In the genomic region with DNA sequence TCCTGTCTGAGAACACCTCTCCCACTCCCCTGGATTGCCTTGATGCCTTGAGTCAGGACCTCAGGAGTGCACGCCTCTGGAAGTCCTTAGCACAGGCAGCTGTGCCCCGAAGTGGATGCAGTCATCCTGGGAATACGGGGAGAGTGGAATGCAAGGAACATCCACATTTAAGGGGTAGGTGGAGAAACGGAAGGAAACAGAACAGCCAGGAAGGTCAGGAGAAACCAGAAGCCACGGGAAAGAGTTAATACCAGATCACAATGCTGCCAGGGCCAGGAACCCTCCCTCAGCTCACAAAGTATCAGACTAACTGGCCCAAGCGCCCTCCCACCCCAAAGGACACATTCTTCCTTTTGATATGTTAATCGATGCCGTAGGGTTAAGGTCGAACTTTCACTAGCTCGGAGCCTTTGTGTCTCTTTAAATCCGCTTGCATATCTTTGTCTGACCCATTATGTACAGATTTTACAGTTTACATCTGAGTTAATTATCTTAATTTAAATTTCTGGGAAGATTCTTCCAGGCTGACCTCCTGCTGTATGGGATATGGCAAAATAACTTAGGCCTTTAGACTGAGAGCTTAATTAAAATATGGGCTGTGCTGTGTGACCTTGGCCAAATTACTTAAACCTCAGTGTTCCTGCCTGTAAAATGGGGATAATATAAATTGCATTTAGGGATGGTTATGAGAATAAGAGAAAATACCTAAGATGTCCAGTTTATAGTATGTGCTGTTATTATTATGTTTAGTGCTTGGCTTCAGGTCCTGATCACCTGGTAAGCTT, we compare ENCODE assay signal across 15 cellular contexts. TPM values are rescaled to one million over a fixed set of nuclear protein-coding genes. Genes with fewer than 3 reads are reported as not detected.
DNase-seq lines count a peak whose midpoint lies in the region; ATAC-seq, FAIRE-seq and TF ChIP-seq lines count a peak whose summit lies in the region.
"Had no signal": no experiment of that assay in that cellular context is flagged by ENCODE, and none has a peak within 500 bp of the region (broad histone marks: within the 10 kb centered on the region; RNA-seq: fewer than 3 reads in every experiment).

No MANE protein-coding gene starts in this region.

- CTCF ChIA-PET in H1 (lab: Charles Lee; ENCODE audit: partially characterized antibody), result interaction anchor here (0.6 to 3.0 kb wide), 10 partner anchors 12 to 180 kb away, joined by 3 to 14 read pairs (median 4); partner anchors contain the start of genes BYSL, MED20 and TOMM6
- CTCF ChIA-PET in naive thymus-derived CD4-positive, alpha-beta T cell (lab: Charles Lee), result no interaction called here

- TF ChIP-seq POLR2A in H1 (IDR thresholded peaks at IDR 0.05; ENCODE audit: control extremely low read depth in 1 of 2, low read depth in 2 of 2, low read length in 2 of 2), result peak in 1 of 2 experiments; percentile 66; a peak in 1 of 3 replicates

- H2BK20ac ChIP-seq in H1 (ENCODE audit: low read length), result peak overlapping the region; percentile 11

- peak overlapping the region in 5 of 10 donors; percentile 6 to 33 (median 12) for H3K4me3 Mint-ChIP-seq in naive thymus-derived CD4-positive, alpha-beta T cell
- no peak overlapping the region for H3K4me3 Mint-ChIP-seq in T-helper 2 cell treated with Interferon-gamma antibody and Interleukin-4, amounts not matched to agents 5 μg/mL and 100 μg/mL, for 36 hours
- H3K4me3 Mint-ChIP-seq: nephron had no signal

- H3K4me1 ChIP-seq in DND-41 (ENCODE audit: insufficient read depth, low read length) (peaks cover 5% of the 10 kb centered on the region), HUES64 (ENCODE audit: insufficient read depth, low read length) (peaks cover 31% of the 10 kb centered on the region), H1 (replicated peaks in 1 of 4; ENCODE audit: control insufficient read depth in 3 of 4, insufficient read depth in 4 of 4, low read length in 3 of 4) (peaks cover 15 to 28% (median 23%) of the 10 kb centered on the region in 4 experiments)
- peaks cover 28 to 49% of the 10 kb centered on the region in 2 donors for H3K4me1 ChIP-seq in naive thymus-derived CD4-positive, alpha-beta T cell (ENCODE audit: control insufficient read depth in 2 of 2, insufficient read depth in 2 of 2, low read length in 2 of 2)

- H3K9me3 ChIP-seq in DND-41 (ENCODE audit: insufficient read depth, low read length, severe bottlenecking), result no peaks in the 10 kb centered on the region
- H3K9me3 ChIP-seq in HUES64 (ENCODE audit: insufficient read depth, low read depth, low read length), result no peaks in the 10 kb centered on the region
- no peaks in the 10 kb centered on the region for H3K9me3 ChIP-seq in H1 (ENCODE audit: insufficient read depth in 2 of 2, low read depth in 1 of 2, low read length in 1 of 2)
- no peaks in the 10 kb centered on the region for H3K9me3 ChIP-seq in naive thymus-derived CD4-positive, alpha-beta T cell (ENCODE audit: control insufficient read depth in 2 of 3, low read length in 3 of 3)
- H3K9me3 ChIP-seq: thyroid gland had no signal

- H3K18ac ChIP-seq in H1 (ENCODE audit: extremely low read depth, low read length), result peak overlapping the region; percentile 76

- peaks cover 0 to 8% (median 0%) of the 10 kb centered on the region in 11 donors for H3K9me3 Mint-ChIP-seq in naive thymus-derived CD4-positive, alpha-beta T cell
- H3K9me3 Mint-ChIP-seq in T-helper 2 cell treated with Interferon-gamma antibody and Interleukin-4, amounts not matched to agents 5 μg/mL and 100 μg/mL, for 36 hours, result no peaks in the 10 kb centered on the region
- H3K9me3 Mint-ChIP-seq: nephron had no signal

- H3K4me1 Mint-ChIP-seq in naive thymus-derived CD4-positive, alpha-beta T cell, result peaks cover 55 to 96% (median 77%) of the 10 kb centered on the region in 7 donors
- peaks cover 36% of the 10 kb centered on the region for H3K4me1 Mint-ChIP-seq in T-helper 2 cell treated with Interferon-gamma antibody and Interleukin-4, amounts not matched to agents 5 μg/mL and 100 μg/mL, for 36 hours (ENCODE audit: low read depth)
- H3K4me1 Mint-ChIP-seq: nephron had no signal

- peak overlapping the region; percentile 24 for H2BK120ac ChIP-seq in H1 (replicated peaks; ENCODE audit: low read depth, low read length)

- peak overlapping the region; percentile 82; the same call in 1 of the 2 replicates for H2AK5ac ChIP-seq in H1 (ENCODE audit: low read depth, low read length)

- peak overlapping the region; percentile 85 for H2BK12ac ChIP-seq in H1 (ENCODE audit: low read depth, low read length)

- H3K23ac ChIP-seq in H1 (ENCODE audit: insufficient read length), result no peak overlapping the region

- H3K36me3 ChIP-seq in DND-41 (ENCODE audit: insufficient read depth, low read length) (peaks cover 5% of the 10 kb centered on the region; the same call in 1 of the 2 replicates), HUES64 (ENCODE audit: insufficient read depth, low read length) (no peaks in the 10 kb centered on the region), H1 (ENCODE audit: control insufficient read depth in 2 of 4, insufficient read depth in 4 of 4, low read length in 3 of 4) (no peaks in the 10 kb centered on the region)
- peaks cover 0 to 45% (median 4%) of the 10 kb centered on the region in 3 experiments for H3K36me3 ChIP-seq in naive thymus-derived CD4-positive, alpha-beta T cell (ENCODE audit: control insufficient read depth in 2 of 3, insufficient read depth in 3 of 3, low read length in 3 of 3)
- H3K36me3 ChIP-seq: thyroid gland had no signal

- WGBS in HUES64, result 3% methylated on average over 10 of the region's 11 CpGs
- 4% methylated on average over 11 of the region's 11 CpGs; no CpG with 5 or more reads in 1 of the 2 experiments for WGBS in H1 (ENCODE audit: extremely low coverage in 1 of 2, insufficient coverage in 1 of 2, insufficient read length in 1 of 2, insufficient replicate concordance in 2 of 2, low coverage in 1 of 2, low lambda C conversion rate in 2 of 2, missing lambda C conversion rate in 1 of 2), 2 experiments

- no peak overlapping the region for H3K14ac ChIP-seq in H1 (ENCODE audit: insufficient read length)

- H4K5ac ChIP-seq in H1 (ENCODE audit: insufficient read length, low read depth, low read length), result peak overlapping the region; percentile 68

- TF ChIP-seq CTCF in DND-41 (IDR thresholded peaks at IDR 0.05; ENCODE audit: borderline replicate concordance, extremely low read depth, low read length, poor library complexity, severe bottlenecking) (no peak), H1 (IDR thresholded peaks at IDR 0.05; ENCODE audit: control extremely low read depth in 1 of 3, insufficient read depth in 1 of 3, low read depth in 1 of 3, low read length in 3 of 3) (no peak)

- no peaks in the 10 kb centered on the region for H4K20me1 ChIP-seq in DND-41 (ENCODE audit: insufficient read depth, low read length)
- H4K20me1 ChIP-seq in H1 (replicated peaks in 1 of 2; ENCODE audit: control insufficient read depth in 1 of 2, insufficient read depth in 2 of 2, low read length in 2 of 2), result peaks cover 0 to 3% of the 10 kb centered on the region in 2 experiments

- no peak for TF ChIP-seq RAD21 in H1 (IDR thresholded peaks at IDR 0.05 in 1 of 2, conservative IDR thresholded peaks at IDR 0.05 in 1 of 2; ENCODE audit: low read depth in 2 of 2, low read length in 2 of 2)

- DNase-seq in DND-41 (no peak), H1 (ENCODE audit: low read depth in 1 of 2, low spot score in 2 of 2) (peak; percentile 63 to 88), substantia nigra (lab: John Stamatoyannopoulos, UW) (no peak), OCI-M1 (lab: John Stamatoyannopoulos, UW) (no peak), NCI-H1417 treated with DMSO at 0.1 percent for 48 hours (lab: John Stamatoyannopoulos, UW) (no peak)
- DNase-seq in naive thymus-derived CD4-positive, alpha-beta T cell, result no peak
- DNase-seq in T-helper 2 cell treated with Interferon-gamma antibody and Interleukin-4, amounts not matched to agents 5 μg/mL and 100 μg/mL, for 36 hours (ENCODE audit: low spot score), result no peak
- DNase-seq: amygdala, cortex of kidney, kidney, NCI-H2171, thyroid gland had no signal

- peaks cover 7% of the 10 kb centered on the region; the same call in 1 of the 2 replicates for H3K23me2 ChIP-seq in H1 (ENCODE audit: low read depth, low read length)

- H3K4me2 ChIP-seq in DND-41 (ENCODE audit: insufficient read depth, low read length), result no peak overlapping the region
- H3K4me2 ChIP-seq in H1 (ENCODE audit: insufficient read depth in 1 of 2, low read depth in 2 of 2, low read length in 2 of 2), result peak overlapping the region; percentile 40 to 72; a peak in 3 of 4 replicates

- peak overlapping the region in 8 of 9 donors; percentile 65 to 80 (median 70) for H3K27ac Mint-ChIP-seq in naive thymus-derived CD4-positive, alpha-beta T cell
- H3K27ac Mint-ChIP-seq in T-helper 2 cell treated with Interferon-gamma antibody and Interleukin-4, amounts not matched to agents 5 μg/mL and 100 μg/mL, for 36 hours, result no peak overlapping the region
- H3K27ac Mint-ChIP-seq: nephron had no signal

- H3K27me3 ChIP-seq in DND-41 (ENCODE audit: insufficient read depth, low read length, poor library complexity), result no peaks in the 10 kb centered on the region
- no peaks in the 10 kb centered on the region for H3K27me3 ChIP-seq in HUES64 (ENCODE audit: insufficient read depth, low read length)
- no peaks in the 10 kb centered on the region; a peak in 1 of 7 replicates for H3K27me3 ChIP-seq in H1 (replicated peaks in 1 of 4; ENCODE audit: control insufficient read depth in 3 of 4, extremely low read depth in 1 of 4, insufficient read depth in 3 of 4, low read length in 3 of 4)
- H3K27me3 ChIP-seq in naive thymus-derived CD4-positive, alpha-beta T cell (ENCODE audit: control insufficient read depth in 2 of 2, insufficient read depth in 2 of 2, low read length in 2 of 2), result no peaks in the 10 kb centered on the region
- H3K27me3 ChIP-seq: thyroid gland had no signal

- H2AFZ ChIP-seq in DND-41 (ENCODE audit: low read depth, low read length), result no peak overlapping the region
- H2AFZ ChIP-seq in H1 (ENCODE audit: low read length), result 0 out of 2 replicates have a peak overlapping the region, but pooled peaks have one; percentile 3

- H3K4ac ChIP-seq in H1 (replicated peaks; ENCODE audit: insufficient read length, low read depth, low read length), result peak overlapping the region; percentile 15

- POLR2A ChIA-PET in H1 (lab: Charles Lee; ENCODE audit: partially characterized antibody), result interaction anchor here (0.6 to 2.2 kb wide), 14 partner anchors 17 to 246 kb away, joined by 3 to 12 read pairs (median 4); partner anchors contain the start of genes BYSL, CCND3, MED20 and TAF8
- POLR2A ChIA-PET in naive thymus-derived CD4-positive, alpha-beta T cell (lab: Charles Lee), result interaction anchor here (0.6 to 1.6 kb wide), 5 partner anchors 11 to 63 kb away, joined by 3 to 5 read pairs (median 4); no protein-coding TSS in a partner anchor

- H3K36me3 Mint-ChIP-seq in naive thymus-derived CD4-positive, alpha-beta T cell, result peaks cover 6 to 34% (median 9%) of the 10 kb centered on the region in 5 donors
- peaks cover 12% of the 10 kb centered on the region for H3K36me3 Mint-ChIP-seq in T-helper 2 cell treated with Interferon-gamma antibody and Interleukin-4, amounts not matched to agents 5 μg/mL and 100 μg/mL, for 36 hours (ENCODE audit: low read depth)

- H3K79me2 ChIP-seq in DND-41 (ENCODE audit: insufficient read depth, low read length), result peaks cover 8% of the 10 kb centered on the region
- no peaks in the 10 kb centered on the region for H3K79me2 ChIP-seq in H1 (ENCODE audit: control insufficient read depth in 1 of 2, insufficient read depth in 2 of 2, low read length in 2 of 2)

- no peak overlapping the region for H3K4me3 ChIP-seq in DND-41 (ENCODE audit: low read depth in 1 of 2, low read length in 2 of 2)
- H3K4me3 ChIP-seq in HUES64 (ENCODE audit: low read length), result peak overlapping the region; percentile 22
- peak overlapping the region in 3 of 4 experiments; percentile 15 to 37 (median 30); a peak in 2 of 8 replicates for H3K4me3 ChIP-seq in H1 (ENCODE audit: extremely low read depth in 1 of 4, insufficient read depth in 2 of 4, low read depth in 3 of 4, low read length in 4 of 4)
- H3K4me3 ChIP-seq in naive thymus-derived CD4-positive, alpha-beta T cell (ENCODE audit: low read length), result no peak overlapping the region
- H3K4me3 ChIP-seq: skin epidermis, thyroid gland had no signal

- no peaks in the 10 kb centered on the region for H3K79me1 ChIP-seq in H1 (ENCODE audit: low read depth, low read length)

- 0 out of 2 replicates have a peak overlapping the region, but pooled peaks have one; percentile 22 for H3K27ac ChIP-seq in DND-41 (ENCODE audit: low read length)
- H3K27ac ChIP-seq in HUES64 (ENCODE audit: low read depth, low read length), result peak overlapping the region; percentile 86
- peak overlapping the region; percentile 70; the same call in 1 of the 2 replicates for H3K27ac ChIP-seq in H1 (ENCODE audit: low read depth, low read length)
- peak overlapping the region; percentile 43 for H3K27ac ChIP-seq in naive thymus-derived CD4-positive, alpha-beta T cell (ENCODE audit: low read depth, low read length)
- H3K27ac ChIP-seq in substantia nigra (ENCODE audit: low read depth, low read length, poor library complexity, severe bottlenecking), result no peak overlapping the region
- H3K27ac ChIP-seq: skin epidermis, thyroid gland had no signal

- H2BK15ac ChIP-seq in H1 (ENCODE audit: low read length), result peak overlapping the region; percentile 3; the same call in 1 of the 2 replicates

- FAIRE-seq in H1 (lab: Jason Lieb, UNC), result peak; percentile 87
- FAIRE-seq: kidney had no signal

- no peak overlapping the region for H3K9ac ChIP-seq in DND-41 (ENCODE audit: low read depth, low read length)
- H3K9ac ChIP-seq in HUES64 (ENCODE audit: low read depth, low read length), result peak overlapping the region; percentile 52
- H3K9ac ChIP-seq in H1 (replicated peaks in 1 of 4; ENCODE audit: extremely low read depth in 1 of 4, low read depth in 3 of 4, low read length in 3 of 4), result peak overlapping the region in 2 of 4 experiments; percentile 32 to 55; a peak in 2 of 7 replicates

- no peak for TF ChIP-seq EP300 in H1 (IDR thresholded peaks at IDR 0.05; ENCODE audit: borderline replicate concordance in 1 of 2, low read depth in 2 of 2, low read length in 2 of 2)

- no peaks in the 10 kb centered on the region for H3K27me3 Mint-ChIP-seq in naive thymus-derived CD4-positive, alpha-beta T cell
- no peaks in the 10 kb centered on the region for H3K27me3 Mint-ChIP-seq in T-helper 2 cell treated with Interferon-gamma antibody and Interleukin-4, amounts not matched to agents 5 μg/mL and 100 μg/mL, for 36 hours (ENCODE audit: low read depth)

- H4K91ac ChIP-seq in H1 (replicated peaks; ENCODE audit: insufficient read length, low read length), result peak overlapping the region; percentile 36

- H3K56ac ChIP-seq in H1 (replicated peaks; ENCODE audit: insufficient read length, low read depth, low read length), result no peak overlapping the region

- intact Hi-C loops in naive thymus-derived CD4-positive, alpha-beta T cell (cut with micrococcal nuclease), result no loop called here

- no peak for ATAC-seq in DND-41 (ENCODE audit: insufficient read depth, low read depth)
- no peak for ATAC-seq in naive thymus-derived CD4-positive, alpha-beta T cell

- H4K8ac ChIP-seq in H1 (ENCODE audit: extremely low read depth, insufficient read depth, low read length), result no peak overlapping the region

- H2BK5ac ChIP-seq in H1 (ENCODE audit: low read depth, low read length), result peak overlapping the region; percentile 91

RNA-seq across cellular contexts. Expression of gene CCND3, which starts 24.0 kb away (rescaled TPM):
- 20.0 TPM for polyA plus RNA-seq in HUES64 (2013, experiment 1 of 2)
- 17.8 TPM for polyA plus RNA-seq in HUES64 (2013, experiment 2 of 2)
- 28.4 and 32.9 TPM in 2 replicates for total RNA-seq in H1 (2021; fragmentation: NEBNext Ultra II Directional; extraction: Animal tissue kit (Norgen Biotek cat#: 25700))
- 30.6 and 42.3 TPM in 2 replicates for polyA plus RNA-seq in H1 (2011; rRNA removed)
- polyA plus RNA-seq in H1 (2011; cell fraction: cytosol; rRNA removed), result 27.6 TPM
- 37.6 TPM for polyA plus RNA-seq in H1 (2011; cell fraction: nucleus; rRNA removed)
- 21.0 to 25.7 TPM (median 25.5 TPM) in 4 replicates for polyA plus RNA-seq in H1 (2012, experiment 1 of 2)
- 32.3 TPM for polyA plus RNA-seq in H1 (2012, experiment 2 of 2)
- 19.1 TPM for polyA plus RNA-seq in H1 (2013, experiment 1 of 2)
- polyA plus RNA-seq in H1 (2013, experiment 2 of 2), result 17.0 TPM
- 14.9 and 20.3 TPM in 2 replicates for polyA minus RNA-seq in H1 (2011; rRNA and poly(A)+ RNA removed)
- 15.9 TPM for polyA minus RNA-seq in H1 (2011; cell fraction: cytosol; rRNA and poly(A)+ RNA removed)
- polyA minus RNA-seq in H1 (2011; cell fraction: nucleus; rRNA and poly(A)+ RNA removed), result 17.5 TPM
- 100 to 1,000 TPM; 285 to 433 (median 313) TPM for total RNA-seq in naive thymus-derived CD4-positive, alpha-beta T cell
- polyA plus RNA-seq in naive thymus-derived CD4-positive, alpha-beta T cell, result 100 to 1,000 TPM; 474 to 764 TPM

RNA-seq across cellular contexts. Expression of gene BYSL, which starts 44.3 kb away (rescaled TPM):
- 46.0 TPM for polyA plus RNA-seq in HUES64 (2013, experiment 1 of 2)
- 39.8 TPM for polyA plus RNA-seq in HUES64 (2013, experiment 2 of 2)
- total RNA-seq in H1 (2021; fragmentation: NEBNext Ultra II Directional; extraction: Animal tissue kit (Norgen Biotek cat#: 25700)), result 43.9 and 49.2 TPM in 2 replicates
- polyA plus RNA-seq in H1 (2011; rRNA removed), result 37.3 and 42.8 TPM in 2 replicates
- 43.0 TPM for polyA plus RNA-seq in H1 (2011; cell fraction: cytosol; rRNA removed)
- 67.7 TPM for polyA plus RNA-seq in H1 (2011; cell fraction: nucleus; rRNA removed)
- 38.5 to 46.6 TPM (median 45.2 TPM) in 4 replicates for polyA plus RNA-seq in H1 (2012, experiment 1 of 2)
- 50.3 TPM for polyA plus RNA-seq in H1 (2012, experiment 2 of 2)
- polyA plus RNA-seq in H1 (2013, experiment 1 of 2), result 24.2 TPM
- 23.7 TPM for polyA plus RNA-seq in H1 (2013, experiment 2 of 2)
- polyA minus RNA-seq in H1 (2011; rRNA and poly(A)+ RNA removed), result 44.1 and 47.7 TPM in 2 replicates
- polyA minus RNA-seq in H1 (2011; cell fraction: cytosol; rRNA and poly(A)+ RNA removed), result 27.4 TPM
- 30.1 TPM for polyA minus RNA-seq in H1 (2011; cell fraction: nucleus; rRNA and poly(A)+ RNA removed)
- 10 to 100 TPM in 1 of 5 experiments, 1 to 10 TPM in 4; 3.9 to 35.7 (median 8.1) TPM for total RNA-seq in naive thymus-derived CD4-positive, alpha-beta T cell
- 1 to 10 TPM; 4.4 to 6.6 TPM for polyA plus RNA-seq in naive thymus-derived CD4-positive, alpha-beta T cell

RNA-seq across cellular contexts. Expression of gene MED20, which starts 44.7 kb away (rescaled TPM):
- 27.2 TPM for polyA plus RNA-seq in HUES64 (2013, experiment 1 of 2)
- polyA plus RNA-seq in HUES64 (2013, experiment 2 of 2), result 25.9 TPM
- 38.7 and 42.9 TPM in 2 replicates for total RNA-seq in H1 (2021; fragmentation: NEBNext Ultra II Directional; extraction: Animal tissue kit (Norgen Biotek cat#: 25700))
- polyA plus RNA-seq in H1 (2011; rRNA removed), result 46.6 and 51.8 TPM in 2 replicates
- polyA plus RNA-seq in H1 (2011; cell fraction: cytosol; rRNA removed), result 50.1 TPM
- polyA plus RNA-seq in H1 (2011; cell fraction: nucleus; rRNA removed), result 39.8 TPM
- 30.8 to 38.3 TPM (median 36.3 TPM) in 4 replicates for polyA plus RNA-seq in H1 (2012, experiment 1 of 2)
- polyA plus RNA-seq in H1 (2012, experiment 2 of 2), result 6.6 TPM
- polyA plus RNA-seq in H1 (2013, experiment 1 of 2), result 20.7 TPM
- polyA plus RNA-seq in H1 (2013, experiment 2 of 2), result 21.7 TPM
- 55.4 and 56.5 TPM in 2 replicates for polyA minus RNA-seq in H1 (2011; rRNA and poly(A)+ RNA removed)
- polyA minus RNA-seq in H1 (2011; cell fraction: cytosol; rRNA and poly(A)+ RNA removed), result 23.5 TPM
- polyA minus RNA-seq in H1 (2011; cell fraction: nucleus; rRNA and poly(A)+ RNA removed), result 24.5 TPM
- total RNA-seq in naive thymus-derived CD4-positive, alpha-beta T cell, result 10 to 100 TPM in 1 of 5 experiments, 1 to 10 TPM in 4; 4.5 to 21.7 (median 9.4) TPM
- 1 to 10 TPM; 4.2 to 4.7 TPM for polyA plus RNA-seq in naive thymus-derived CD4-positive, alpha-beta T cell

Comparison
In these comparisons a context has a peak if more than half of its experiments do, and no peak if none do; other contexts are left out.
1. DNase-seq: peak in H1 (2 of 2); none in DND-41 (single experiment), naive thymus-derived CD4-positive, alpha-beta T cell (0 of 9), substantia nigra (0 of 49), OCI-M1 (single experiment), T-helper 2 cell treated with Interferon-gamma antibody and Interleukin-4, amounts not matched to agents 5 μg/mL and 100 μg/mL, for 36 hours (single experiment) and NCI-H1417 treated with DMSO at 0.1 percent for 48 hours (single experiment).
2. H3K4me3 ChIP-seq: peak in HUES64 (single experiment) and H1 (3 of 4); none in DND-41 (0 of 2) and naive thymus-derived CD4-positive, alpha-beta T cell (single experiment).